8 cellular contexts compared by ENCODE assay signal in the genomic region with DNA sequence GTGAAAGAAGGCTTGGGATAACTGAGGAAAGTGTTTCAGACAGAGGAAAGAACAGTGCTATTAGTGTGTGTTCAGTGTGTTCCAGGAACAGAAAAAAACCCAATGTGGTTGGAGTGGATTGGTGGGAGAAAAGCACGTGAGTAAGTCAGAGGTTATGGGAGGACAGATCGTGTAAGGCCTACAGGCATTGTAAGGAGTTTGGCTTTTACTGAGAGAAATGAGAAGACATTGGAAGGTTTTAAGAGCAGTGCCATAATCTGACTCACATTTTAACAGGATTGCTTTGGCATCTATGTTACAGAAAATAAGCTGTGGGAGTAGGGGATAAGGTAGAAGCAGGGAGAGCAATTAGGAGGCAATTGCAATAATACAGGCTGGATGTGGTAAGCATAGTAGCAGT. TPM values are rescaled to one million over a fixed set of nuclear protein-coding genes. Genes with fewer than 3 reads are reported as not detected.
DNase-seq lines count a peak whose midpoint lies in the region; ATAC-seq and TF ChIP-seq lines count a peak whose summit lies in the region.
"Had no signal": no experiment of that assay in that cellular context is flagged by ENCODE, and none has a peak within 500 bp of the region (broad histone marks: within the 10 kb centered on the region; RNA-seq: fewer than 3 reads in every experiment).

No MANE protein-coding gene starts in this region.

- H3K27ac ChIP-seq in OCI-LY7 (ENCODE audit: low read depth, low read length, poor library complexity, severe bottlenecking): no peak overlapping the region

- H3K9me3 Mint-ChIP-seq in stimulated activated memory B cell treated with anti-CD40 and anti-IgM and Interleukin-4, amounts not matched to agents 10 μg/mL and 1 μg/mL and 100 μg/mL, for 72 hours: no peaks in the 10 kb centered on the region

- DNase-seq in ELR (ENCODE audit: low read depth) (peak; percentile 24), T-helper 17 cell (no peak), fibroblast of pulmonary artery (ENCODE audit: low read depth) (peak; percentile 45), NCI-H446 treated with DMSO at 0.1 percent for 48 hours (lab: John Stamatoyannopoulos, UW) (no peak), OCI-LY7 (ENCODE audit: low spot score) (no peak)
- no peak for DNase-seq in stimulated activated CD8-positive, alpha-beta memory T cell treated with anti-CD3 and anti-CD28 coated beads, Interleukin-4, amount 100 ng/mL, for 48 hours
- DNase-seq: esophagus squamous epithelium had no signal

- H3K9me2 ChIP-seq in OCI-LY7 (ENCODE audit: insufficient read depth, low read length): no peaks in the 10 kb centered on the region

- H3K4me2 ChIP-seq in OCI-LY7 (ENCODE audit: low read length): no peak overlapping the region

- H3K36me3 ChIP-seq in OCI-LY7 (ENCODE audit: insufficient read depth, low read length): peaks cover 73% of the 10 kb centered on the region

- intact Hi-C loops in OCI-LY7 (cut with micrococcal nuclease; ENCODE audit: unreplicated experiment): loop anchor here (5.0 to 10.0 kb wide), 2 partner anchors 422 to 606 kb away; a partner anchor contains a TSS

- POLR2A ChIA-PET in OCI-LY7 (lab: Charles Lee): interaction anchor here (0.6 kb wide), 1 partner anchor 84 kb away, joined by 3 read pairs; no protein-coding TSS in a partner anchor

- peak overlapping the region; percentile 98 for H3K27ac Mint-ChIP-seq in T-helper 17 cell
- H3K27ac Mint-ChIP-seq in stimulated activated memory B cell treated with anti-CD40 and anti-IgM and Interleukin-4, amounts not matched to agents 10 μg/mL and 1 μg/mL and 100 μg/mL, for 72 hours: peak overlapping the region; percentile 16

- no peak for TF ChIP-seq CTCF in fibroblast of pulmonary artery (IDR thresholded peaks at IDR 0.05; ENCODE audit: low read length, missing control alignments)
- no peak for TF ChIP-seq CTCF in OCI-LY7 (conservative IDR thresholded peaks at IDR 0.05; ENCODE audit: low read length)

- peaks cover 19% of the 10 kb centered on the region for H4K20me1 ChIP-seq in OCI-LY7 (ENCODE audit: insufficient read depth, low read length)

- H3K9me3 ChIP-seq in T-helper 17 cell (ENCODE audit: control insufficient read depth, low read length, poor library complexity, severe bottlenecking) (no peaks in the 10 kb centered on the region), OCI-LY7 (ENCODE audit: low read length) (no peaks in the 10 kb centered on the region)
- H3K9me3 ChIP-seq: esophagus squamous epithelium had no signal

- H2AFZ ChIP-seq in OCI-LY7 (ENCODE audit: low read length): no peak overlapping the region

- H3K4me3 ChIP-seq in fibroblast of pulmonary artery (replicated peaks; ENCODE audit: low read depth, low read length) (no peak overlapping the region), OCI-LY7 (ENCODE audit: low read depth, low read length, poor library complexity, severe bottlenecking) (no peak overlapping the region)
- H3K4me3 ChIP-seq: esophagus squamous epithelium had no signal

- H3K4me3 Mint-ChIP-seq in T-helper 17 cell: peak overlapping the region; percentile 90
- H3K4me3 Mint-ChIP-seq in stimulated activated memory B cell treated with anti-CD40 and anti-IgM and Interleukin-4, amounts not matched to agents 10 μg/mL and 1 μg/mL and 100 μg/mL, for 72 hours: peak overlapping the region; percentile 26

- peaks cover 36% of the 10 kb centered on the region for H3K4me1 ChIP-seq in OCI-LY7 (ENCODE audit: insufficient read depth, low read length, poor library complexity, severe bottlenecking)

- H3K4me1 Mint-ChIP-seq in T-helper 17 cell: peaks cover 32% of the 10 kb centered on the region
- peaks cover 26% of the 10 kb centered on the region for H3K4me1 Mint-ChIP-seq in stimulated activated memory B cell treated with anti-CD40 and anti-IgM and Interleukin-4, amounts not matched to agents 10 μg/mL and 1 μg/mL and 100 μg/mL, for 72 hours

- ATAC-seq in T-helper 17 cell: no peak
- no peak for ATAC-seq in stimulated activated memory B cell treated with anti-CD40 and anti-IgM and Interleukin-4, amounts not matched to agents 10 μg/mL and 1 μg/mL and 100 μg/mL, for 72 hours

- H3K27me3 Mint-ChIP-seq in T-helper 17 cell: no peaks in the 10 kb centered on the region
- no peaks in the 10 kb centered on the region for H3K27me3 Mint-ChIP-seq in stimulated activated memory B cell treated with anti-CD40 and anti-IgM and Interleukin-4, amounts not matched to agents 10 μg/mL and 1 μg/mL and 100 μg/mL, for 72 hours

- peaks cover 49% of the 10 kb centered on the region for H3K79me2 ChIP-seq in OCI-LY7 (ENCODE audit: insufficient read depth, low read depth, low read length)

- CTCF ChIA-PET in OCI-LY7 (lab: Charles Lee; ENCODE audit: unreplicated experiment): no interaction called here

- no TSS peak for BruUV-seq in OCI-LY7 (replicated peaks; lab: Mats Ljungman, UMichigan)

- H3K36me3 Mint-ChIP-seq in T-helper 17 cell (ENCODE audit: low read depth): peaks cover 14% of the 10 kb centered on the region
- peaks cover 22% of the 10 kb centered on the region for H3K36me3 Mint-ChIP-seq in stimulated activated memory B cell treated with anti-CD40 and anti-IgM and Interleukin-4, amounts not matched to agents 10 μg/mL and 1 μg/mL and 100 μg/mL, for 72 hours

RNA-seq across cellular contexts. Expression of a gene that starts 4.8 kb away (rescaled TPM):
- total RNA-seq in T-helper 17 cell (10 to 100 TPM; 62.1 to 69.4 TPM), OCI-LY7 (2022) (132 and 133 TPM in 2 replicates)
- total RNA-seq in OCI-LY7 (2014; rRNA removed; shearing (Covaris generic)): 116 and 148 TPM in 2 replicates

RNA-seq across cellular contexts. Expression of a gene that starts 22.4 kb away (rescaled TPM):
- total RNA-seq in T-helper 17 cell: not detected
- not detected in 2 replicates for total RNA-seq in OCI-LY7 (2014; rRNA removed; shearing (Covaris generic))
- total RNA-seq in OCI-LY7 (2022): not detected in 2 replicates
- total RNA-seq: esophagus squamous epithelium had no signal

RNA-seq across cellular contexts. Expression of a gene that starts 40.5 kb away (rescaled TPM):
- 10 to 100 TPM in 1 of 2 donors, 1 to 10 TPM in 1; 2.7 to 14.7 TPM for total RNA-seq in T-helper 17 cell
- 4.0 and 5.0 TPM in 2 replicates for total RNA-seq in OCI-LY7 (2014; rRNA removed; shearing (Covaris generic))
- total RNA-seq in OCI-LY7 (2022): 13.5 and 17.4 TPM in 2 replicates

Comparison
In these comparisons a context has a peak if more than half of its experiments do, and no peak if none do; other contexts are left out.
1. DNase-seq: peak in ELR (single experiment) and fibroblast of pulmonary artery (single experiment); none in T-helper 17 cell (0 of 3), stimulated activated CD8-positive, alpha-beta memory T cell treated with anti-CD3 and anti-CD28 coated beads, Interleukin-4, amount 100 ng/mL, for 48 hours (single experiment), NCI-H446 treated with DMSO at 0.1 percent for 48 hours (single experiment) and OCI-LY7 (single experiment).